In the genomic region with DNA sequence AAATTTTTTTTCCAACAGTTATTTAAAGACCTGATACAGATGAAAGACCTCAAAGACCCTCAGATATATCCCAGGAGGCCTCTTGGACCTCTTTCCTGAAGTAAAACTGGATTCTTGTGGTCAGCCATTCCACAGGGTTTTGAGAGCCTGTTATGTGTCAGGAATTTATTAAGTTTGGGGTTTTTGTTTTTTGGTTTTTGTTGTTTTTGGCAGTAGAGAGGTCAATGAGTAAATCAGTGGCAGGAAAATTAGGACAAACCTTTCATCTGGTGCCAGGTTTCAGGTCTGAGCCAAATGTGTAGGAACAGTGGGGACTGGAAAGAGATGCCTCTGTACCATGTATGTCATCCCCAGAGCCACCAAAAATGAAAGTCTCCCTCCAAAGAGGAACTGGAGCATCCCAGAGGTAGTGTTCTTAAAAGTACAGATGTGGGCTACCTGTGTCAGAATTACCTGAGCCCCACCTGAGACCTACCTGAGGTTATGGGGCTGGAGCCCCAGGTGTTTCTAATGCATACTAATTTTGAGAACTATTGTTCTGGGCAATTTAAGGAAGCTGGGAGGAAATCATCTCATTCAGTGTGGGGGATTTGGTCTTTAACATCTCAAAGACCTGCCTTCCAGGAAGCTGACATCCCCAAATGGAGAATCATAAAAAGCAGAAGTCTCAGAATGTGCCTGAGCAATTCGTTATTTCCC, we compare ENCODE assay signal across 15 cellular contexts.
A peak's percentile ranks its signal among the peaks of the same experiment; 100 is the strongest.
DNase-seq lines count a peak whose midpoint lies in the region; ATAC-seq and TF ChIP-seq lines count a peak whose summit lies in the region.
"Had no signal": no experiment of that assay in that cellular context is flagged by ENCODE, and none has a peak within 500 bp of the region (broad histone marks: within the 10 kb centered on the region; RNA-seq: fewer than 3 reads in every experiment).

No MANE protein-coding gene starts in this region.

- H3K27ac Mint-ChIP-seq in GM23338 (peak overlapping the region; percentile 74), WTC11 (peak overlapping the region; percentile 31)
- no peak overlapping the region for H3K27ac Mint-ChIP-seq in activated naive CD4-positive, alpha-beta T cell treated with anti-CD3 and anti-CD28 coated beads, Interleukin-2, amount 50 U/mL, for 72 hours
- no peak overlapping the region for H3K27ac Mint-ChIP-seq in activated CD8-positive, alpha-beta T cell treated with anti-CD3 and anti-CD28 coated beads for 36 hours

- H3K79me2 ChIP-seq in GM23338 (replicated peaks; ENCODE audit: insufficient read depth): no peaks in the 10 kb centered on the region
- no peaks in the 10 kb centered on the region for H3K79me2 ChIP-seq in PC-3 (ENCODE audit: low read length)

- no peaks in the 10 kb centered on the region for H3K27me3 ChIP-seq in GM23338 (ENCODE audit: insufficient read depth)
- no peaks in the 10 kb centered on the region for H3K27me3 ChIP-seq in subcutaneous abdominal adipose tissue (ENCODE audit: control insufficient read depth in 5 of 5, insufficient read depth in 4 of 5, low read length in 5 of 5)
- no peaks in the 10 kb centered on the region for H3K27me3 ChIP-seq in PC-3 (ENCODE audit: low read length)

- no peak overlapping the region for H3K27ac ChIP-seq in GM23338 (ENCODE audit: low read depth)
- peak overlapping the region; percentile 90 for H3K27ac ChIP-seq in subcutaneous abdominal adipose tissue (ENCODE audit: low read depth, low read length)
- no peak overlapping the region for H3K27ac ChIP-seq in PC-3 (ENCODE audit: low read length)

- H3F3A ChIP-seq in GM23338 (replicated peaks; ENCODE audit: low read depth) (no peaks in the 10 kb centered on the region), PC-3 (ENCODE audit: low read length, unreplicated experiment) (no peaks in the 10 kb centered on the region)

- CTCF ChIA-PET in WTC11 (lab: Charles Lee): interaction anchor here (0.9 kb wide), 1 partner anchor 84 kb away, joined by 3 read pairs; no protein-coding TSS in a partner anchor
- CTCF ChIA-PET in PC-3 (lab: Charles Lee): no interaction called here
- CTCF ChIA-PET in activated CD8-positive, alpha-beta T cell treated with anti-CD3 and anti-CD28 coated beads for 36 hours (lab: Charles Lee): interaction anchor here (1.0 kb wide), 1 partner anchor 13 kb away, joined by 4 read pairs; no protein-coding TSS in a partner anchor

- H3K9me3 ChIP-seq in subcutaneous abdominal adipose tissue (ENCODE audit: control insufficient read depth in 5 of 5, low read length in 5 of 5) (no peaks in the 10 kb centered on the region), PC-3 (ENCODE audit: low read length) (no peaks in the 10 kb centered on the region)

- H3K27me3 Mint-ChIP-seq in GM23338 (ENCODE audit: insufficient read depth, low read depth, poor library complexity) (peaks cover 2% of the 10 kb centered on the region), WTC11 (ENCODE audit: low read depth) (no peaks in the 10 kb centered on the region)
- H3K27me3 Mint-ChIP-seq in activated CD8-positive, alpha-beta T cell treated with anti-CD3 and anti-CD28 coated beads for 36 hours: no peaks in the 10 kb centered on the region

- peak overlapping the region; percentile 40; the same call in 1 of the 2 replicates for H2AFZ ChIP-seq in GM23338
- H2AFZ ChIP-seq in PC-3 (ENCODE audit: low read length): no peak overlapping the region

- TF ChIP-seq CTCF in GM23338 (conservative IDR thresholded peaks at IDR 0.05; ENCODE audit: low read depth in 2 of 2): no peak
- no peak for TF ChIP-seq CTCF in WTC11 (IDR thresholded peaks at IDR 0.05)
- TF ChIP-seq CTCF in PC-3 (conservative IDR thresholded peaks at IDR 0.05; ENCODE audit: low read depth, low read length): no peak
- TF ChIP-seq CTCF in activated CD8-positive, alpha-beta T cell treated with anti-CD3 and anti-CD28 coated beads for 36 hours (IDR thresholded peaks at IDR 0.05): no peak

- H4K20me1 ChIP-seq in GM23338 (replicated peaks; ENCODE audit: insufficient read depth) (no peaks in the 10 kb centered on the region), PC-3 (ENCODE audit: low read length) (no peaks in the 10 kb centered on the region)

- H3K4me2 ChIP-seq in GM23338 (peak overlapping the region; percentile 47), PC-3 (ENCODE audit: low read length) (no peak overlapping the region)

- H3K9me2 ChIP-seq in GM23338 (ENCODE audit: insufficient read depth): no peaks in the 10 kb centered on the region; the same call in none of the 2 replicates
- no peaks in the 10 kb centered on the region for H3K9me2 ChIP-seq in PC-3 (replicated peaks; ENCODE audit: low read length)

- no peak for DNase-seq in GM23338 (ENCODE audit: low spot score)
- DNase-seq in WTC11 (ENCODE audit: low spot score): no peak
- DNase-seq in left ventricle myocardium superior: no peak
- DNase-seq in activated gamma-delta T cell (lab: John Stamatoyannopoulos, UW): no peak
- no peak for DNase-seq in PC-3
- no peak for DNase-seq in activated naive CD4-positive, alpha-beta T cell treated with anti-CD3 and anti-CD28 coated beads, Interleukin-2, amount 50 U/mL, for 72 hours (ENCODE audit: low spot score in 2 of 2)
- no peak for DNase-seq in activated CD8-positive, alpha-beta T cell treated with anti-CD3 and anti-CD28 coated beads for 36 hours
- DNase-seq: activated CD8-positive, alpha-beta memory T cell treated with anti-CD3 and anti-CD28 coated beads, Interleukin-2, amount 50 U/mL, for 48 hours; central memory CD4-positive, alpha-beta T cell; DMS53; glutamatergic neuron; midbrain; NCI-H524; stimulated activated CD4-positive, alpha-beta T cell treated with anti-CD3 and anti-CD28 coated beads, Interleukin-12 subunit alpha, Interleukin-12 subunit beta, amount 100 ng/mL, for 4 hours had no signal

- H3K9ac ChIP-seq in subcutaneous abdominal adipose tissue (ENCODE audit: low read length in 5 of 5) (no peak overlapping the region), PC-3 (ENCODE audit: low read length) (no peak overlapping the region)

- H3K36me3 ChIP-seq in GM23338 (ENCODE audit: insufficient read depth) (no peaks in the 10 kb centered on the region), subcutaneous abdominal adipose tissue (ENCODE audit: control insufficient read depth in 5 of 5, insufficient read depth in 5 of 5, low read length in 5 of 5) (no peaks in the 10 kb centered on the region), PC-3 (ENCODE audit: low read depth, low read length) (no peaks in the 10 kb centered on the region)

- no peak; the same call in 2 of the 3 replicates for ATAC-seq in GM23338
- peak; percentile 80 for ATAC-seq in WTC11
- peak; percentile 10 for ATAC-seq in left ventricle myocardium superior
- no peak for ATAC-seq in PC-3
- ATAC-seq in activated naive CD4-positive, alpha-beta T cell treated with anti-CD3 and anti-CD28 coated beads, Interleukin-2, amount 50 U/mL, for 72 hours: no peak
- ATAC-seq in activated CD8-positive, alpha-beta T cell treated with anti-CD3 and anti-CD28 coated beads for 36 hours: no peak

- peaks cover 13% of the 10 kb centered on the region for H3K4me1 Mint-ChIP-seq in GM23338
- peaks cover 33% of the 10 kb centered on the region for H3K4me1 Mint-ChIP-seq in WTC11
- no peaks in the 10 kb centered on the region for H3K4me1 Mint-ChIP-seq in activated CD8-positive, alpha-beta T cell treated with anti-CD3 and anti-CD28 coated beads for 36 hours (ENCODE audit: low read depth)

- intact Hi-C loops in left ventricle myocardium superior (cut with micrococcal nuclease) (no loop called here), PC-3 (cut with micrococcal nuclease) (no loop called here)
- intact Hi-C loops in activated CD8-positive, alpha-beta T cell treated with anti-CD3 and anti-CD28 coated beads for 36 hours (cut with micrococcal nuclease): no loop called here

- no TSS peak for BruUV-seq in PC-3 (replicated peaks; lab: Mats Ljungman, UMichigan)

- H3K9me3 Mint-ChIP-seq in GM23338 (no peaks in the 10 kb centered on the region; the same call in 2 of the 3 replicates), WTC11 (peaks cover 13% of the 10 kb centered on the region)
- H3K9me3 Mint-ChIP-seq in activated naive CD4-positive, alpha-beta T cell treated with anti-CD3 and anti-CD28 coated beads, Interleukin-2, amount 50 U/mL, for 72 hours: no peaks in the 10 kb centered on the region
- no peaks in the 10 kb centered on the region for H3K9me3 Mint-ChIP-seq in activated CD8-positive, alpha-beta T cell treated with anti-CD3 and anti-CD28 coated beads for 36 hours

- POLR2A ChIA-PET in WTC11 (lab: Charles Lee): no interaction called here
- POLR2A ChIA-PET in PC-3 (lab: Charles Lee; ENCODE audit: unreplicated experiment): no interaction called here
- POLR2A ChIA-PET in activated CD8-positive, alpha-beta T cell treated with anti-CD3 and anti-CD28 coated beads for 36 hours (lab: Charles Lee): no interaction called here

- H3K36me3 Mint-ChIP-seq in GM23338 (ENCODE audit: low read depth): peaks cover 10% of the 10 kb centered on the region
- H3K36me3 Mint-ChIP-seq in WTC11: no peaks in the 10 kb centered on the region
- no peaks in the 10 kb centered on the region for H3K36me3 Mint-ChIP-seq in activated naive CD4-positive, alpha-beta T cell treated with anti-CD3 and anti-CD28 coated beads, Interleukin-2, amount 50 U/mL, for 72 hours
- no peaks in the 10 kb centered on the region for H3K36me3 Mint-ChIP-seq in activated CD8-positive, alpha-beta T cell treated with anti-CD3 and anti-CD28 coated beads for 36 hours (ENCODE audit: low read depth)

- H3K4me3 Mint-ChIP-seq in GM23338 (peak overlapping the region; percentile 22; the same call in 1 of the 3 replicates), WTC11 (no peak overlapping the region)
- H3K4me3 Mint-ChIP-seq in activated CD8-positive, alpha-beta T cell treated with anti-CD3 and anti-CD28 coated beads for 36 hours: no peak overlapping the region

- H3K4me3 ChIP-seq in GM23338: no peak overlapping the region
- no peak overlapping the region for H3K4me3 ChIP-seq in subcutaneous abdominal adipose tissue (ENCODE audit: low read depth in 1 of 5, low read length in 5 of 5)
- H3K4me3 ChIP-seq in PC-3 (ENCODE audit: low read length): no peak overlapping the region

- H3K4me1 ChIP-seq in GM23338 (ENCODE audit: insufficient read depth) (peaks cover 23% of the 10 kb centered on the region), subcutaneous abdominal adipose tissue (ENCODE audit: control insufficient read depth in 5 of 5, insufficient read depth in 5 of 5, low read length in 5 of 5) (peaks cover 0 to 15% (median 13%) of the 10 kb centered on the region in 5 donors), PC-3 (ENCODE audit: insufficient read depth, low read length) (peaks cover 11% of the 10 kb centered on the region; the same call in 1 of the 2 replicates)

TF ChIP-seq in GM23338, 12 proteins besides CTCF, POLR2A, EP300 and RAD21 (continues in another document):
- peak; percentile 62; the same call in 1 of the 2 replicates for TF ChIP-seq NANOG (IDR thresholded peaks at IDR 0.05; ENCODE audit: borderline replicate concordance)
- no peak for TF ChIP-seq ZNF114 (CRISPR knock-in tag; IDR thresholded peaks at IDR 0.05)

TF ChIP-seq in WTC11, 78 proteins besides CTCF, POLR2A, EP300 and RAD21 (continues in another document):
- no peak for TF ChIP-seq SMAD4 (CRISPR knock-in tag; IDR thresholded peaks at IDR 0.05)

Comparison
In these comparisons a context has a peak if more than half of its experiments do, and no peak if none do; other contexts are left out.
1. ATAC-seq: peak in WTC11 (single experiment) and left ventricle myocardium superior (single experiment); none in GM23338 (single experiment), PC-3 (single experiment), activated naive CD4-positive, alpha-beta T cell treated with anti-CD3 and anti-CD28 coated beads, Interleukin-2, amount 50 U/mL, for 72 hours (0 of 2) and activated CD8-positive, alpha-beta T cell treated with anti-CD3 and anti-CD28 coated beads for 36 hours (single experiment).
2. H3K27ac Mint-ChIP-seq: peak in GM23338 (single experiment) and WTC11 (single experiment); none in activated naive CD4-positive, alpha-beta T cell treated with anti-CD3 and anti-CD28 coated beads, Interleukin-2, amount 50 U/mL, for 72 hours (0 of 2) and activated CD8-positive, alpha-beta T cell treated with anti-CD3 and anti-CD28 coated beads for 36 hours (single experiment).